In the genomic region with DNA sequence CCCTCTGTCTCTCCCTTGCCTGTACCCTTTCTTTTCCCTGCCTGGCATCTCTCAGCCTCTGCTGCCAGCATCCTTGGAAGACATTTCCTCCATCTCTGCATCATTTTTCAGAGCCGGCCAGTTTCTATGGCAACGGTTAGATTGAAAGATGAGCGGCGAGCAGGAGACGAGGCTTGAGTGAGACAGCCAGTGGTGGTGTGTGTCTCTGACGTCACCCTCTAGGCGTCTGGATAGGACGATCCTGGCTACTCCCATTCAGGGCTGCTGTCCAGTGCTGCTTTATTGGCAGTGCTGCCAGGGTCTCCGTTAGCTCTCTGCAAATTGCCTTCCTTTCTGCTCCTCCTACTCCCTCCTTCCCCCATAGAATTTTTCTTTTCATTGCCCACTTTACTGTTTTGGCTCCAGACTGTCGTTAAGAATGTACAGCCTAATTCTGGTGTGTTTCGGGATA, we compare ENCODE assay signal across 8 cellular contexts. TPM values are rescaled to one million over a fixed set of nuclear protein-coding genes. Genes with fewer than 3 reads are reported as not detected.
A peak's percentile ranks its signal among the peaks of the same experiment; 100 is the strongest.
DNase-seq lines count a peak whose midpoint lies in the region; ATAC-seq and TF ChIP-seq lines count a peak whose summit lies in the region.

No MANE protein-coding gene starts in this region.

- H4K20me1 ChIP-seq in smooth muscle cell (ENCODE audit: low read depth) = peaks cover 91% of the 10 kb centered on the region

- H3K9ac ChIP-seq in smooth muscle cell (ENCODE audit: low read depth) = no peak overlapping the region

- H3K27ac ChIP-seq in HEK293 (ENCODE audit: extremely low read depth, low read depth, low read length) (no peak overlapping the region), smooth muscle cell (ENCODE audit: low read depth) (no peak overlapping the region)

- no peaks in the 10 kb centered on the region for H3K27me3 ChIP-seq in smooth muscle cell (ENCODE audit: low read depth)

- CTCF ChIA-PET in HEK293 (lab: Yijun Ruan, JAX) = no interaction called here

- in situ Hi-C loops in astrocyte of the cerebellum (cut with HindIII; ENCODE audit: low sequenced_read_pairs) = no loop called here

- ATAC-seq in GM18498 (IDR thresholded peaks at IDR 0.05; ENCODE audit: unreplicated experiment) (no peak), HG02571 (IDR thresholded peaks at IDR 0.05; ENCODE audit: unreplicated experiment) (no peak)

- peaks cover 3% of the 10 kb centered on the region for H3K79me2 ChIP-seq in smooth muscle cell (ENCODE audit: low read depth)

- peak overlapping the region; percentile 26 for H3K4me2 ChIP-seq in smooth muscle cell

- H3K4me3 ChIP-seq in HEK293 (ENCODE audit: low read depth, low read length) (no peak overlapping the region), astrocyte of the cerebellum (ENCODE audit: low read depth, low read length) (no peak overlapping the region), smooth muscle cell (no peak overlapping the region)

- H3K4me1 ChIP-seq in HEK293 (ENCODE audit: control insufficient read depth, insufficient read depth, low read length) (no peaks in the 10 kb centered on the region), smooth muscle cell (ENCODE audit: low read depth) (no peaks in the 10 kb centered on the region)

- H3K36me3 ChIP-seq in HEK293 (ENCODE audit: control insufficient read depth in 2 of 2, insufficient read depth in 1 of 2, low read length in 2 of 2) (no peaks in the 10 kb centered on the region), smooth muscle cell (ENCODE audit: low read depth) (no peaks in the 10 kb centered on the region)

- H3F3A ChIP-seq in smooth muscle cell (ENCODE audit: low read depth) = no peaks in the 10 kb centered on the region

- H3K9me3 ChIP-seq in HEK293 (ENCODE audit: control insufficient read depth, insufficient read depth, low read depth, low read length) (no peaks in the 10 kb centered on the region), smooth muscle cell (replicated peaks; ENCODE audit: low read depth) (no peaks in the 10 kb centered on the region)

- DNase-seq in astrocyte of the cerebellum (ENCODE audit: low read depth) (peak; percentile 76), iPS DF 4.7 (ENCODE audit: extremely low read depth, low spot score) (peak; percentile 36), smooth muscle cell (lab: John Stamatoyannopoulos, UW; ENCODE audit: unreplicated experiment) (peak; percentile 13), HK-2 (ENCODE audit: unreplicated experiment) (no peak)
- no peak for DNase-seq in activated naive CD4-positive, alpha-beta T cell (lab: John Stamatoyannopoulos, UW)

- no peak overlapping the region for H2AFZ ChIP-seq in smooth muscle cell (ENCODE audit: low read depth)

- WGBS in smooth muscle cell (ENCODE audit: low lambda C conversion rate) = 22% methylated on average over 11 of the region's 11 CpGs

- no peak for TF ChIP-seq CTCF in HEK293 (tag by site-specific recombination; IDR thresholded peaks at IDR 0.05)
- no peak for TF ChIP-seq CTCF in astrocyte of the cerebellum (IDR thresholded peaks at IDR 0.05; ENCODE audit: low read depth, low read length, missing control alignments)
- TF ChIP-seq CTCF in smooth muscle cell (IDR thresholded peaks at IDR 0.05; ENCODE audit: borderline replicate concordance, insufficient read depth, poor library complexity, severe bottlenecking) = no peak

- POLR2A ChIA-PET in HEK293 (lab: Yijun Ruan, JAX) = no interaction called here

TF ChIP-seq in HEK293, 187 proteins besides CTCF, POLR2A, EP300 and RAD21 (continues in another document):
- TF ChIP-seq ZNF391 (tag by site-specific recombination; IDR thresholded peaks at IDR 0.05; ENCODE audit: borderline replicate concordance, low read depth) = no peak
- no peak for TF ChIP-seq ZBTB10 (tag by site-specific recombination; IDR thresholded peaks at IDR 0.05)
- no peak for TF ChIP-seq YY2 (tag by site-specific recombination; IDR thresholded peaks at IDR 0.05)
- TF ChIP-seq ZBTB17 (tag by site-specific recombination; IDR thresholded peaks at IDR 0.05) = 0 out of 2 replicates have a peak, but pooled peaks have one; percentile 30
- peak; percentile 81 for TF ChIP-seq ZNF629 (tag by site-specific recombination; IDR thresholded peaks at IDR 0.05)
- peak; percentile 83 for TF ChIP-seq KLF10 (tag by site-specific recombination; IDR thresholded peaks at IDR 0.05)
- peak; percentile 92 for TF ChIP-seq ATF2 (tag by site-specific recombination; IDR thresholded peaks at IDR 0.05; ENCODE audit: low read depth)
- peak; percentile 33; the same call in 1 of the 2 replicates for TF ChIP-seq SP2 (tag by site-specific recombination; IDR thresholded peaks at IDR 0.05)
- no peak for TF ChIP-seq ZFP3 (tag by site-specific recombination; IDR thresholded peaks at IDR 0.05; ENCODE audit: low read depth)
- no peak for TF ChIP-seq ZNF692 (tag by site-specific recombination; IDR thresholded peaks at IDR 0.05)
- TF ChIP-seq ZNF221 (tag by site-specific recombination; IDR thresholded peaks at IDR 0.05; ENCODE audit: borderline replicate concordance) = no peak
- TF ChIP-seq SALL2 (tag by site-specific recombination; IDR thresholded peaks at IDR 0.05; ENCODE audit: borderline replicate concordance) = no peak
- no peak for TF ChIP-seq ZNF433 (tag by site-specific recombination; IDR thresholded peaks at IDR 0.05; ENCODE audit: low read depth)
- TF ChIP-seq PBX3 (CRISPR knock-in tag; IDR thresholded peaks at IDR 0.05) = no peak
- no peak for TF ChIP-seq ZEB2 (tag by site-specific recombination; IDR thresholded peaks at IDR 0.05)
- peak; percentile 55; the same call in 1 of the 2 replicates for TF ChIP-seq ZNF394 (tag by site-specific recombination; IDR thresholded peaks at IDR 0.05; ENCODE audit: borderline replicate concordance)
- TF ChIP-seq ZBTB21 (tag by site-specific recombination; IDR thresholded peaks at IDR 0.05) = no peak

RNA-seq across cellular contexts. Expression of gene TRAK1, which starts 57.9 kb away (rescaled TPM):
- total RNA-seq in smooth muscle cell = 13.7 and 16.3 TPM in 2 replicates
- polyA plus RNA-seq in smooth muscle cell = 8.7 and 13.9 TPM in 2 replicates

Comparison
In these comparisons a context has a peak if more than half of its experiments do, and no peak if none do; other contexts are left out.
1. DNase-seq: peak in astrocyte of the cerebellum (single experiment), iPS DF 4.7 (single experiment) and smooth muscle cell (single experiment); none in HK-2 (single experiment) and activated naive CD4-positive, alpha-beta T cell (0 of 4).